In genomic region chr20:63651942-63652191, GRCh38 we compare ENCODE assay signal across 9 cellular contexts. TPM values are rescaled to one million over a fixed set of nuclear protein-coding genes. Genes with fewer than 3 reads are reported as not detected.
DNase-seq lines count a peak whose midpoint lies in the region; ATAC-seq and TF ChIP-seq lines count a peak whose summit lies in the region.
"Had no signal": no experiment of that assay in that cellular context is flagged by ENCODE, and none has a peak within 500 bp of the region (broad histone marks: within the 10 kb centered on the region; RNA-seq: fewer than 3 reads in every experiment).

No MANE protein-coding gene starts in this region.

- H3K27ac ChIP-seq in HCT116 (ENCODE audit: low read depth, low read length): peak overlapping the region; percentile 99
- peak overlapping the region; percentile 63 for H3K27ac ChIP-seq in left ventricle myocardium inferior (replicated peaks)

- CTCF ChIA-PET in HCT116 (lab: Charles Lee): no interaction called here
- CTCF ChIA-PET in activated CD4-positive, alpha-beta memory T cell treated with anti-CD3 and anti-CD28 coated beads for 36 hours (lab: Charles Lee): interaction anchor here (0.6 to 1.0 kb wide), 2 partner anchors 10 to 387 kb away, joined by 3 to 8 read pairs; no protein-coding TSS in a partner anchor

- peak overlapping the region; percentile 58 for H3K4me3 Mint-ChIP-seq in activated CD4-positive, alpha-beta memory T cell treated with anti-CD3 and anti-CD28 coated beads for 36 hours

- DNase-seq in HCT116 (ENCODE audit: low read depth, low spot score): no peak
- DNase-seq in activated CD4-positive, alpha-beta memory T cell treated with anti-CD3 and anti-CD28 coated beads for 36 hours: no peak
- DNase-seq in left ventricle myocardium inferior: no peak
- DNase-seq in NOMO-1 treated with DMSO at 0.1 percent for 48 hours (lab: John Stamatoyannopoulos, UW; ENCODE audit: unreplicated experiment): no peak
- DNase-seq in NCI-H2029 treated with DMSO at 0.1 percent for 48 hours (lab: John Stamatoyannopoulos, UW): no peak
- DNase-seq: GOT3, SIG-M5 had no signal

- H3K4me1 Mint-ChIP-seq in activated CD4-positive, alpha-beta memory T cell treated with anti-CD3 and anti-CD28 coated beads for 36 hours (ENCODE audit: low read depth): peaks cover 18% of the 10 kb centered on the region

- H4K20me1 ChIP-seq in HCT116 (ENCODE audit: insufficient read depth): no peaks in the 10 kb centered on the region

- H3K4me3 ChIP-seq in HCT116 (replicated peaks in 1 of 2; ENCODE audit: low read depth in 1 of 2, low read length in 2 of 2) (peak overlapping the region; percentile 65 to 75), left ventricle myocardium inferior (peak overlapping the region; percentile 70), skeletal muscle satellite cell (ENCODE audit: low read length) (peak overlapping the region; percentile 75)

- TF ChIP-seq CTCF in HCT116 (IDR thresholded peaks at IDR 0.05 in 2 of 3, conservative IDR thresholded peaks at IDR 0.05 in 1 of 3; ENCODE audit: borderline replicate concordance in 1 of 3, insufficient read depth in 1 of 3, low read depth in 2 of 3, low read length in 2 of 3) (no peak), left ventricle myocardium inferior (IDR thresholded peaks at IDR 0.05; ENCODE audit: borderline replicate concordance) (no peak)

- no peaks in the 10 kb centered on the region for H3K27me3 ChIP-seq in HCT116 (ENCODE audit: insufficient read depth, low read length)
- peaks cover 14% of the 10 kb centered on the region for H3K27me3 ChIP-seq in left ventricle myocardium inferior (ENCODE audit: low read depth)
- H3K27me3 ChIP-seq in skeletal muscle satellite cell (ENCODE audit: control insufficient read depth, insufficient read depth, low read length): no peaks in the 10 kb centered on the region

- intact Hi-C loops in HCT116 (cut with micrococcal nuclease) (loop anchor here (2.0 kb wide), 1 partner anchor 45 kb away; the partner anchor contains the start of gene TNFRSF6B), left ventricle myocardium inferior (cut with micrococcal nuclease) (no loop called here)
- intact Hi-C loops in activated CD4-positive, alpha-beta memory T cell treated with anti-CD3 and anti-CD28 coated beads for 36 hours (cut with micrococcal nuclease): no loop called here

- H3K9ac ChIP-seq in HCT116 (ENCODE audit: low read length) (peak overlapping the region; percentile 65), skeletal muscle satellite cell (ENCODE audit: low read depth, low read length) (no peak overlapping the region)

- H3K4me2 ChIP-seq in HCT116 (ENCODE audit: low read length): peak overlapping the region; percentile 89
- peak overlapping the region; percentile 89 for H3K4me2 ChIP-seq in skeletal muscle satellite cell (ENCODE audit: low read length)

- H3K9me3 Mint-ChIP-seq in activated CD4-positive, alpha-beta memory T cell treated with anti-CD3 and anti-CD28 coated beads for 36 hours: no peaks in the 10 kb centered on the region

- ATAC-seq in HCT116 (peak; percentile 15), HG03378 (IDR thresholded peaks at IDR 0.05; ENCODE audit: unreplicated experiment) (no peak)

- TF ChIP-seq RAD21 in HCT116 (IDR thresholded peaks at IDR 0.05; ENCODE audit: low read depth): no peak

- H3K27ac Mint-ChIP-seq in activated CD4-positive, alpha-beta memory T cell treated with anti-CD3 and anti-CD28 coated beads for 36 hours: no peak overlapping the region

- H3K9me2 ChIP-seq in HCT116 (ENCODE audit: insufficient read depth): no peaks in the 10 kb centered on the region

- RAD21 ChIA-PET in HCT116 (lab: Charles Lee; ENCODE audit: low non-redundant PET in 1 of 2, low total read pairs in 2 of 2, uncharacterized antibody in 2 of 2, unreplicated experiment in 2 of 2): interaction anchor here in 1 of 2 experiments (1.3 kb wide), 1 partner anchor 114 kb away, joined by 4 read pairs; no protein-coding TSS in a partner anchor

- H3K27me3 Mint-ChIP-seq in activated CD4-positive, alpha-beta memory T cell treated with anti-CD3 and anti-CD28 coated beads for 36 hours: no peaks in the 10 kb centered on the region

- TF ChIP-seq POLR2A in HCT116 (IDR thresholded peaks at IDR 0.05; ENCODE audit: borderline replicate concordance, extremely low read depth, insufficient read depth, insufficient read length): no peak

- H3K4me1 ChIP-seq in HCT116 (ENCODE audit: control insufficient read depth in 1 of 2, insufficient read depth in 2 of 2, low read length in 2 of 2): peaks cover 15 to 34% of the 10 kb centered on the region in 2 experiments
- peaks cover 31% of the 10 kb centered on the region for H3K4me1 ChIP-seq in left ventricle myocardium inferior
- peaks cover 12% of the 10 kb centered on the region for H3K4me1 ChIP-seq in skeletal muscle satellite cell (ENCODE audit: control insufficient read depth, insufficient read depth, low read length)

- no peaks in the 10 kb centered on the region for H3K36me3 Mint-ChIP-seq in activated CD4-positive, alpha-beta memory T cell treated with anti-CD3 and anti-CD28 coated beads for 36 hours

- BruUV-seq in HCT116 (replicated peaks; lab: Mats Ljungman, UMichigan): no TSS peak

- H3K36me3 ChIP-seq in HCT116 (ENCODE audit: control insufficient read depth in 1 of 2, insufficient read depth in 2 of 2, low read length in 2 of 2) (0 out of 4 replicates have a peak, but pooled peaks cover 0 to 3% of the 10 kb centered on the region in 2 experiments), left ventricle myocardium inferior (no peaks in the 10 kb centered on the region), skeletal muscle satellite cell (ENCODE audit: insufficient read depth, low read length) (no peaks in the 10 kb centered on the region)

- peaks cover 44% of the 10 kb centered on the region for H3K79me2 ChIP-seq in HCT116 (ENCODE audit: insufficient read depth, low read length)

- POLR2A ChIA-PET in HCT116 (lab: Charles Lee): interaction anchor here (0.7 to 1.8 kb wide), 2 partner anchors 10 to 20 kb away, joined by 3 to 6 read pairs; no protein-coding TSS in a partner anchor
- POLR2A ChIA-PET in activated CD4-positive, alpha-beta memory T cell treated with anti-CD3 and anti-CD28 coated beads for 36 hours (lab: Charles Lee): interaction anchor here (1.4 kb wide), 1 partner anchor 10 kb away, joined by 5 read pairs; no protein-coding TSS in a partner anchor

- no peak overlapping the region for H2AFZ ChIP-seq in HCT116 (ENCODE audit: low read depth, low read length, poor library complexity, severe bottlenecking)

- H3K9me3 ChIP-seq in HCT116 (ENCODE audit: control insufficient read depth in 1 of 2, insufficient read depth in 1 of 2, low read depth in 1 of 2, low read length in 2 of 2) (no peaks in the 10 kb centered on the region), left ventricle myocardium inferior (replicated peaks) (no peaks in the 10 kb centered on the region), skeletal muscle satellite cell (replicated peaks; ENCODE audit: low read length) (no peaks in the 10 kb centered on the region)

TF ChIP-seq in HCT116, 20 proteins besides CTCF, POLR2A, EP300 and RAD21 (continues in another document):
- TF ChIP-seq, protein P1, sequence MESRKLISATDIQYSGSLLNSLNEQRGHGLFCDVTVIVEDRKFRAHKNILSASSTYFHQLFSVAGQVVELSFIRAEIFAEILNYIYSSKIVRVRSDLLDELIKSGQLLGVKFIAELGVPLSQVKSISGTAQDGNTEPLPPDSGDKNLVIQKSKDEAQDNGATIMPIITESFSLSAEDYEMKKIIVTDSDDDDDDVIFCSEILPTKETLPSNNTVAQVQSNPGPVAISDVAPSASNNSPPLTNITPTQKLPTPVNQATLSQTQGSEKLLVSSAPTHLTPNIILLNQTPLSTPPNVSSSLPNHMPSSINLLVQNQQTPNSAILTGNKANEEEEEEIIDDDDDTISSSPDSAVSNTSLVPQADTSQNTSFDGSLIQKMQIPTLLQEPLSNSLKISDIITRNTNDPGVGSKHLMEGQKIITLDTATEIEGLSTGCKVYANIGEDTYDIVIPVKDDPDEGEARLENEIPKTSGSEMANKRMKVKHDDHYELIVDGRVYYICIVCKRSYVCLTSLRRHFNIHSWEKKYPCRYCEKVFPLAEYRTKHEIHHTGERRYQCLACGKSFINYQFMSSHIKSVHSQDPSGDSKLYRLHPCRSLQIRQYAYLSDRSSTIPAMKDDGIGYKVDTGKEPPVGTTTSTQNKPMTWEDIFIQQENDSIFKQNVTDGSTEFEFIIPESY (IDR thresholded peaks at IDR 0.05; ENCODE audit: extremely low read depth, insufficient replicate concordance, low read length): no peak
- no peak for TF ChIP-seq ELF1 (IDR thresholded peaks at IDR 0.05; ENCODE audit: borderline replicate concordance, low read depth)
- TF ChIP-seq CEBPB (IDR thresholded peaks at IDR 0.05; ENCODE audit: low read depth): no peak
- no peak for TF ChIP-seq JUND (IDR thresholded peaks at IDR 0.05)
- TF ChIP-seq EGR1 (IDR thresholded peaks at IDR 0.05; ENCODE audit: low read depth): no peak
- no peak for TF ChIP-seq EZH2phosphoT487 (IDR thresholded peaks at IDR 0.05; ENCODE audit: borderline replicate concordance)
- no peak for TF ChIP-seq TCF7L2 (IDR thresholded peaks at IDR 0.05; ENCODE audit: borderline replicate concordance, extremely low read depth, insufficient read depth, insufficient read length)

RNA-seq across cellular contexts. Expression of gene STMN3, which starts 1.4 kb away (rescaled TPM):
- total RNA-seq in HCT116 (2021; ENCODE audit: unreplicated experiment): 138 TPM
- 76.1 and 97.1 TPM in 2 replicates for polyA plus RNA-seq in HCT116 (2012)
- 10 to 100 TPM; 17.3 to 18.0 TPM for total RNA-seq in activated CD4-positive, alpha-beta memory T cell treated with anti-CD3 and anti-CD28 coated beads for 36 hours
- 4.6 TPM for total RNA-seq in left ventricle myocardium inferior
- total RNA-seq in skeletal muscle satellite cell (2012; rRNA removed): 9.6 and 12.2 TPM in 2 replicates

RNA-seq across cellular contexts. Expression of gene RTEL1, which starts 6.2 kb away (rescaled TPM):
- 58.0 TPM for total RNA-seq in HCT116 (2021; ENCODE audit: unreplicated experiment)
- polyA plus RNA-seq in HCT116 (2012): 24.9 and 26.1 TPM in 2 replicates
- 10 to 100 TPM; 38.0 to 38.3 TPM for total RNA-seq in activated CD4-positive, alpha-beta memory T cell treated with anti-CD3 and anti-CD28 coated beads for 36 hours
- total RNA-seq in left ventricle myocardium inferior: 9.6 TPM
- total RNA-seq in skeletal muscle satellite cell (2012; rRNA removed): 8.6 and 14.0 TPM in 2 replicates

RNA-seq across cellular contexts. Expression of gene GMEB2, which starts 25.0 kb away (rescaled TPM):
- total RNA-seq in HCT116 (2021; ENCODE audit: unreplicated experiment): 13.9 TPM
- 10.0 and 10.2 TPM in 2 replicates for polyA plus RNA-seq in HCT116 (2012)
- 10 to 100 TPM; 13.6 to 14.0 TPM for total RNA-seq in activated CD4-positive, alpha-beta memory T cell treated with anti-CD3 and anti-CD28 coated beads for 36 hours
- 5.3 TPM for total RNA-seq in left ventricle myocardium inferior
- total RNA-seq in skeletal muscle satellite cell (2012; rRNA removed): 6.1 and 8.9 TPM in 2 replicates

RNA-seq across cellular contexts. Expression of gene TNFRSF6B, which starts 44.6 kb away (rescaled TPM):
- 147 TPM for total RNA-seq in HCT116 (2021; ENCODE audit: unreplicated experiment)
- 342 and 380 TPM in 2 replicates for polyA plus RNA-seq in HCT116 (2012)
- not detected for total RNA-seq in activated CD4-positive, alpha-beta memory T cell treated with anti-CD3 and anti-CD28 coated beads for 36 hours
- 0.27 TPM for total RNA-seq in left ventricle myocardium inferior
- total RNA-seq in skeletal muscle satellite cell (2012; rRNA removed): 0.51 and 4.4 TPM in 2 replicates

RNA-seq across cellular contexts. Expression of gene ARFRP1, which starts 55.9 kb away (rescaled TPM):
- 53.7 TPM for total RNA-seq in HCT116 (2021; ENCODE audit: unreplicated experiment)
- 36.3 and 39.8 TPM in 2 replicates for polyA plus RNA-seq in HCT116 (2012)
- total RNA-seq in activated CD4-positive, alpha-beta memory T cell treated with anti-CD3 and anti-CD28 coated beads for 36 hours: 10 to 100 TPM; 54.6 to 58.4 TPM
- 37.1 TPM for total RNA-seq in left ventricle myocardium inferior
- 21.2 and 26.1 TPM in 2 replicates for total RNA-seq in skeletal muscle satellite cell (2012; rRNA removed)
